25 cellular contexts compared by ENCODE assay signal in the genomic region with DNA sequence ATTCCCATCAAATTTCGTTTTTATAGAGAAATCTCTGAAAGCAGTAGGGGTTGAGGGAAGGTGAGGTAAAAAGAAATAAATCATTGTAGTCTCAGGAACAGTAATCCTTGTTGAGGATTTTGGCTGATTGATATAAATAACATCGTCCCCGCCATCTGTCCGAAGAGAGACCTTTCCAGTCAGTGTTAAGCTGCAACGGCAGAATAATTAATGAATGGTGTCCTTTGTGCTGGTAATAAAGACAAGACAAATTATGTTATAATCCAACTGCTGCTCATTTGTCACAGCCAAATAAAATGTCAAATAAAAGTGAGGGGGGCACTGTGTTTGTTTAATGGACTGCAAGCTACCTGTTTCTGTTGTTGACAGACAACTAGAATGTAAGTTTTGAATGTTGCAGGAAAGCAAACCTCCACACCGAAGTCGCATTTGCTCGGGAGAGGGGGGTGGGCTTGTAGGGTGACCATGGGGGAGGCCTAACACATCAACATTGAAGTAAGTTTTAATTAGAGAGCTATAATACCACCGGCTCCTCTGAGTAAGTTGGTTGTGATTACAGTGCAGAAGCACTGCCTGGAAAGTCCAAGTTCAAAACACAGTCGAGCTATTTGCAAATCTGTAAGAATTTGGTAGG.
DNase-seq lines count a peak whose midpoint lies in the region; ATAC-seq lines count a peak whose summit lies in the region.
"Had no signal": no experiment of that assay in that cellular context is flagged by ENCODE, and none has a peak within 500 bp of the region (broad histone marks: within the 10 kb centered on the region; RNA-seq: fewer than 3 reads in every experiment).

No MANE protein-coding gene starts in this region.

- H3K4me1 Mint-ChIP-seq in activated T-cell treated with anti-CD3 and anti-CD28 coated beads, Interleukin-2, amount 50 U/mL, for 24 hours (ENCODE audit: low read depth) = peaks cover 50% of the 10 kb centered on the region

- no peak overlapping the region for H3K27ac Mint-ChIP-seq in activated T-cell treated with anti-CD3 and anti-CD28 coated beads, Interleukin-2, amount 50 U/mL, for 24 hours
- H3K27ac Mint-ChIP-seq: activated naive CD8-positive, alpha-beta T cell; activated T-cell treated with anti-CD3 and anti-CD28 coated beads, Interleukin-2, amount 50 U/mL, for 72 hours; nephron progenitor cell had no signal

- no peaks in the 10 kb centered on the region for H3K9me3 Mint-ChIP-seq in activated T-cell treated with anti-CD3 and anti-CD28 coated beads, Interleukin-2, amount 50 U/mL, for 24 hours
- H3K9me3 Mint-ChIP-seq: activated T-cell treated with anti-CD3 and anti-CD28 coated beads, Interleukin-2, amount 50 U/mL, for 72 hours; nephron progenitor cell had no signal

- DNase-seq in COLO829 (ENCODE audit: low spot score) (peak; percentile 62), NCI-H1694 (lab: John Stamatoyannopoulos, UW) (peak; percentile 77), SJCRH30 (peak in 1 of 2 experiments; percentile 43), left kidney (ENCODE audit: low read depth, low spot score) (peak; percentile 69)
- no peak for DNase-seq in activated T-cell treated with anti-CD3 and anti-CD28 coated beads, Interleukin-2, amount 50 U/mL, for 24 hours
- DNase-seq: ACHN; activated CD4-positive, CD25-positive, alpha-beta regulatory T cell treated with anti-CD3 and anti-CD28 coated beads, Interleukin-2, amount 50 U/mL, for 72 hours; activated CD8-positive, alpha-beta memory T cell treated with anti-CD3 and anti-CD28 coated beads for 24 hours; activated T-cell treated with anti-CD3 and anti-CD28 coated beads, Interleukin-2, amount 50 U/mL, for 72 hours; Calu3; central memory CD4-positive, alpha-beta T cell; dermis blood vessel endothelial cell; left lung; midbrain; NCI-H1436 treated with DMSO at 0.1 percent for 48 hours; nephron progenitor cell; SW 1271 had no signal

- H3K4me1 ChIP-seq in SJCRH30 = peaks cover 18% of the 10 kb centered on the region
- H3K4me1 ChIP-seq: ascending aorta; BLaER1 treated with 17β-estradiol and CSF1 and Interleukin-3, amounts not matched to agents 10 nM and 100 nM; left lung; prostate gland; suprapubic skin had no signal

- no peaks in the 10 kb centered on the region for H3K27me3 Mint-ChIP-seq in activated T-cell treated with anti-CD3 and anti-CD28 coated beads, Interleukin-2, amount 50 U/mL, for 24 hours
- H3K27me3 Mint-ChIP-seq: activated naive CD8-positive, alpha-beta T cell had no signal

- no peaks in the 10 kb centered on the region for H3K27me3 ChIP-seq in SJCRH30
- H3K27me3 ChIP-seq: ascending aorta; BLaER1 treated with 17β-estradiol and CSF1 and Interleukin-3, amounts not matched to agents 10 nM and 100 nM; left lung; suprapubic skin had no signal

- peak overlapping the region; percentile 15; the same call in 1 of the 2 replicates for H3K27ac ChIP-seq in SJCRH30
- H3K27ac ChIP-seq: ascending aorta; BLaER1 treated with 17β-estradiol and CSF1 and Interleukin-3, amounts not matched to agents 10 nM and 100 nM; left lung; prostate gland; suprapubic skin had no signal

- H3K36me3 Mint-ChIP-seq in activated T-cell treated with anti-CD3 and anti-CD28 coated beads, Interleukin-2, amount 50 U/mL, for 24 hours (ENCODE audit: low read depth) = peaks cover 10% of the 10 kb centered on the region

- H3K36me3 ChIP-seq in SJCRH30 = no peaks in the 10 kb centered on the region
- H3K36me3 ChIP-seq: ascending aorta, left lung, prostate gland, suprapubic skin had no signal

- H3K4me3 ChIP-seq in SJCRH30 = peak overlapping the region; percentile 41
- H3K4me3 ChIP-seq: ascending aorta; BLaER1 treated with 17β-estradiol and CSF1 and Interleukin-3, amounts not matched to agents 10 nM and 100 nM; left lung; prostate gland; suprapubic skin had no signal

- H3K4me3 Mint-ChIP-seq in activated T-cell treated with anti-CD3 and anti-CD28 coated beads, Interleukin-2, amount 50 U/mL, for 24 hours = no peak overlapping the region
- H3K4me3 Mint-ChIP-seq: activated naive CD8-positive, alpha-beta T cell; activated T-cell treated with anti-CD3 and anti-CD28 coated beads, Interleukin-2, amount 50 U/mL, for 72 hours; nephron progenitor cell had no signal

- ATAC-seq in HG02885 (IDR thresholded peaks at IDR 0.05; ENCODE audit: poor library complexity, unreplicated experiment) = no peak
- no peak for ATAC-seq in GM18511 (IDR thresholded peaks at IDR 0.05; ENCODE audit: unreplicated experiment)
- no peak for ATAC-seq in HG02973 (IDR thresholded peaks at IDR 0.05; ENCODE audit: unreplicated experiment)
- ATAC-seq: activated T-cell treated with anti-CD3 and anti-CD28 coated beads, Interleukin-2, amount 50 U/mL, for 72 hours; left lung had no signal

- H3K9me3 ChIP-seq in SJCRH30 (replicated peaks) = no peaks in the 10 kb centered on the region
- H3K9me3 ChIP-seq: ascending aorta; BLaER1 treated with 17β-estradiol and CSF1 and Interleukin-3, amounts not matched to agents 10 nM and 100 nM; left lung; prostate gland; suprapubic skin had no signal
